8 cellular contexts compared by ENCODE assay signal in the genomic region with DNA sequence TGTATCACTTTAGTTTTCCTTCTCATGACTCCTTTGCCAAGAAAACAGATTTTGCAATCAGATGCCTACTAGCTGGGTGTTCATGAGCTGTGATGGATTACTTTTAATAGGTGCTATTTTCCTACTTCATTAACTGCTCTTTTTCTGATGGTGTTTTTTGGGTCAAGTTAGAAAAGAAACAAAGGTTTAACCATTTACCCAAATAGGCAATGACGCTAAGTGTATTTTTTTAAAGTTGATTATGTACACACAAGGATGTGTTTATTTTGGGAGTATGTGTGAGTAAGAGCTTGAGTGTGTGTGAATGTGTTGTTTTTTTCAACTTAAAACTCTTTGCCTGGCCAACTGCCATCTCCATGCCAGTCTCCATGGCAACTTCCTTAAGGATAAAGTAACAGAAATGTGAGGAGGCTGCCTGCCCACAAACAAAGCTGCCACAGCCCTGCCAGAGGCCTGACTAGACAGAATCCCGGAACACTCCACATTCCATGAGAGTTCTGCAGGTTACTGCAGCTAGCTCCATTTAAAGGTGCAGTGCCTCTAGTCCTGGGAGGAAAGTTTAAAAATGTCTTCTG.
DNase-seq lines count a peak whose midpoint lies in the region; ATAC-seq, FAIRE-seq and TF ChIP-seq lines count a peak whose summit lies in the region.

No MANE protein-coding gene starts in this region.

- no peak overlapping the region for H3K4me3 Mint-ChIP-seq in activated CD4-positive, alpha-beta memory T cell treated with anti-CD3 and anti-CD28 coated beads, Interleukin-2, amount 10 ng/mL, durations not matched to agents 7 days and 5 days

- H2AFZ ChIP-seq in HepG2 (ENCODE audit: low read length), result no peak overlapping the region

- peak; percentile 96 for DNase-seq in HCEC 1CT
- DNase-seq in RKO (ENCODE audit: low spot score), result peak; percentile 7
- peak; percentile 94 for DNase-seq in fibroblast of mammary gland (ENCODE audit: low read depth)
- peak; percentile 53 for DNase-seq in occipital lobe (lab: John Stamatoyannopoulos, UW)
- DNase-seq in activated CD4-positive, alpha-beta memory T cell treated with anti-CD3 and anti-CD28 coated beads, Interleukin-2, amount 10 ng/mL, durations not matched to agents 7 days and 5 days, result no peak
- no peak for DNase-seq in HepG2 (ENCODE audit: low spot score)
- no peak for DNase-seq in RPMI8226

- POLR2A ChIA-PET in activated CD4-positive, alpha-beta memory T cell treated with anti-CD3 and anti-CD28 coated beads, Interleukin-2, amount 10 ng/mL, durations not matched to agents 7 days and 5 days (lab: Charles Lee), result no interaction called here
- POLR2A ChIA-PET in HepG2 (lab: Yijun Ruan, JAX), result no interaction called here

- no peaks in the 10 kb centered on the region for H4K20me1 ChIP-seq in HepG2 (ENCODE audit: insufficient read depth, low read length)

- no peaks in the 10 kb centered on the region for H3K4me1 ChIP-seq in HepG2 (ENCODE audit: insufficient read depth, low read length)

- TF ChIP-seq CTCF in fibroblast of mammary gland (conservative IDR thresholded peaks at IDR 0.05; ENCODE audit: control insufficient read depth, insufficient read depth, low read depth, low read length), result no peak
- no peak for TF ChIP-seq CTCF in HepG2 (CRISPR knock-in tag; IDR thresholded peaks at IDR 0.05)

- in situ Hi-C loops in HepG2 (cut with HindIII; ENCODE audit: extremely low pct_ligation_motif_present, low pct_unique_long_range_greater_than_20kb), result no loop called here

- H3K4me3 ChIP-seq in fibroblast of mammary gland (ENCODE audit: control insufficient read depth, low read depth, low read length) (no peak overlapping the region), HepG2 (replicated peaks in 1 of 3; ENCODE audit: insufficient read depth in 1 of 3, low read depth in 2 of 3, low read length in 3 of 3) (no peak overlapping the region)

- CTCF ChIA-PET in activated CD4-positive, alpha-beta memory T cell treated with anti-CD3 and anti-CD28 coated beads, Interleukin-2, amount 10 ng/mL, durations not matched to agents 7 days and 5 days (lab: Charles Lee), result no interaction called here
- CTCF ChIA-PET in HepG2 (lab: Yijun Ruan, JAX; ENCODE audit: low intra/inter-chr PET ratio, low total read pairs), result no interaction called here

- no peaks in the 10 kb centered on the region for H3K36me3 Mint-ChIP-seq in activated CD4-positive, alpha-beta memory T cell treated with anti-CD3 and anti-CD28 coated beads, Interleukin-2, amount 10 ng/mL, durations not matched to agents 7 days and 5 days (ENCODE audit: low read depth)

- H3K27ac ChIP-seq in HepG2 (ENCODE audit: extremely low read length, insufficient read depth, low read length), result no peak overlapping the region

- WGBS in HepG2 (ENCODE audit: low lambda C conversion rate), result 6% methylated on average over 2 of the region's 2 CpGs

- TF ChIP-seq POLR2A in HepG2 (IDR thresholded peaks at IDR 0.05; ENCODE audit: insufficient read depth in 1 of 2, low read depth in 2 of 2, low read length in 2 of 2), result no peak

- no peak for ATAC-seq in HepG2
- ATAC-seq in HG02623 (IDR thresholded peaks at IDR 0.05; ENCODE audit: unreplicated experiment), result no peak

- H3K27me3 Mint-ChIP-seq in activated CD4-positive, alpha-beta memory T cell treated with anti-CD3 and anti-CD28 coated beads, Interleukin-2, amount 10 ng/mL, durations not matched to agents 7 days and 5 days, result no peaks in the 10 kb centered on the region

- no TSS peak for BruUV-seq in HepG2 (replicated peaks; lab: Mats Ljungman, UMichigan)

- H3K27ac Mint-ChIP-seq in activated CD4-positive, alpha-beta memory T cell treated with anti-CD3 and anti-CD28 coated beads, Interleukin-2, amount 10 ng/mL, durations not matched to agents 7 days and 5 days, result no peak overlapping the region

- no peak overlapping the region for H3K4me2 ChIP-seq in HepG2 (ENCODE audit: low read depth, low read length)

- intact Hi-C loops in HepG2 (cut with micrococcal nuclease; ENCODE audit: unreplicated experiment), result no loop called here

- TF ChIP-seq RAD21 in HepG2 (CRISPR knock-in tag; IDR thresholded peaks at IDR 0.05), result no peak

- no peaks in the 10 kb centered on the region for H3K4me1 Mint-ChIP-seq in activated CD4-positive, alpha-beta memory T cell treated with anti-CD3 and anti-CD28 coated beads, Interleukin-2, amount 10 ng/mL, durations not matched to agents 7 days and 5 days

- no peaks in the 10 kb centered on the region for H3K36me3 ChIP-seq in HepG2 (replicated peaks in 1 of 2; ENCODE audit: control insufficient read depth in 1 of 2, insufficient read depth in 2 of 2, low read length in 2 of 2)

- TF ChIP-seq EP300 in HepG2 (IDR thresholded peaks at IDR 0.05; ENCODE audit: low read depth in 2 of 2, low read length in 2 of 2) (no peak), HepG2 (CRISPR knock-in tag; IDR thresholded peaks at IDR 0.05; ENCODE audit: borderline replicate concordance) (no peak)

- no peak overlapping the region for H3K9ac ChIP-seq in HepG2 (ENCODE audit: insufficient read depth, low read depth, low read length)

- no peaks in the 10 kb centered on the region for H3K79me2 ChIP-seq in HepG2 (ENCODE audit: insufficient read depth, low read length)

- FAIRE-seq in HepG2 (lab: Jason Lieb, UNC), result no peak

- H3K27me3 ChIP-seq in HepG2 (ENCODE audit: control insufficient read depth in 1 of 2, insufficient read depth in 2 of 2, low read length in 2 of 2), result no peaks in the 10 kb centered on the region

- H3K9me3 ChIP-seq in HepG2 (ENCODE audit: low read length), result peaks cover 81% of the 10 kb centered on the region

- H3K9me3 Mint-ChIP-seq in activated CD4-positive, alpha-beta memory T cell treated with anti-CD3 and anti-CD28 coated beads, Interleukin-2, amount 10 ng/mL, durations not matched to agents 7 days and 5 days, result no peaks in the 10 kb centered on the region

TF ChIP-seq in HepG2, 621 proteins besides CTCF, POLR2A, EP300 and RAD21:
- TF ChIP-seq ASH2L (IDR thresholded peaks at IDR 0.05; ENCODE audit: insufficient read length, low read depth, low read length), result no peak
- no peak for TF ChIP-seq NFAT5 (CRISPR knock-in tag; IDR thresholded peaks at IDR 0.05)
- TF ChIP-seq ZMYM3 (CRISPR knock-in tag; IDR thresholded peaks at IDR 0.05), result no peak
- no peak for TF ChIP-seq ZNF446 (CRISPR knock-in tag; IDR thresholded peaks at IDR 0.05)
- no peak for TF ChIP-seq ZNF235 (CRISPR knock-in tag; IDR thresholded peaks at IDR 0.05; ENCODE audit: borderline replicate concordance)
- TF ChIP-seq EEA1 (CRISPR knock-in tag; IDR thresholded peaks at IDR 0.05; ENCODE audit: borderline replicate concordance), result no peak
- no peak for TF ChIP-seq KLF12 (CRISPR knock-in tag; IDR thresholded peaks at IDR 0.05; ENCODE audit: borderline replicate concordance)
- TF ChIP-seq TBX2 (CRISPR knock-in tag; IDR thresholded peaks at IDR 0.05; ENCODE audit: borderline replicate concordance), result no peak
- TF ChIP-seq NFKBIZ (CRISPR knock-in tag; IDR thresholded peaks at IDR 0.05), result no peak
- no peak for TF ChIP-seq ZNF253 (CRISPR knock-in tag; IDR thresholded peaks at IDR 0.05; ENCODE audit: borderline replicate concordance)
- TF ChIP-seq YEATS4 (CRISPR knock-in tag; IDR thresholded peaks at IDR 0.05; ENCODE audit: borderline replicate concordance), result no peak
- TF ChIP-seq, protein P1, sequence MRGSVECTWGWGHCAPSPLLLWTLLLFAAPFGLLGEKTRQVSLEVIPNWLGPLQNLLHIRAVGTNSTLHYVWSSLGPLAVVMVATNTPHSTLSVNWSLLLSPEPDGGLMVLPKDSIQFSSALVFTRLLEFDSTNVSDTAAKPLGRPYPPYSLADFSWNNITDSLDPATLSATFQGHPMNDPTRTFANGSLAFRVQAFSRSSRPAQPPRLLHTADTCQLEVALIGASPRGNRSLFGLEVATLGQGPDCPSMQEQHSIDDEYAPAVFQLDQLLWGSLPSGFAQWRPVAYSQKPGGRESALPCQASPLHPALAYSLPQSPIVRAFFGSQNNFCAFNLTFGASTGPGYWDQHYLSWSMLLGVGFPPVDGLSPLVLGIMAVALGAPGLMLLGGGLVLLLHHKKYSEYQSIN (CRISPR knock-in tag; IDR thresholded peaks at IDR 0.05; ENCODE audit: borderline replicate concordance), result no peak
- TF ChIP-seq ZZZ3 (CRISPR knock-in tag; IDR thresholded peaks at IDR 0.05; ENCODE audit: borderline replicate concordance), result no peak
- TF ChIP-seq ZNF354B (CRISPR knock-in tag; IDR thresholded peaks at IDR 0.05), result no peak
TF ChIP-seq in HepG2: peak in this region for 0.

Comparison
In these comparisons a context has a peak if more than half of its experiments do, and no peak if none do; other contexts are left out.
1. DNase-seq: peak in HCEC 1CT (single experiment), RKO (single experiment), fibroblast of mammary gland (single experiment) and occipital lobe (single experiment); none in activated CD4-positive, alpha-beta memory T cell treated with anti-CD3 and anti-CD28 coated beads, Interleukin-2, amount 10 ng/mL, durations not matched to agents 7 days and 5 days (single experiment), HepG2 (single experiment) and RPMI8226 (single experiment).